In the genomic region with DNA sequence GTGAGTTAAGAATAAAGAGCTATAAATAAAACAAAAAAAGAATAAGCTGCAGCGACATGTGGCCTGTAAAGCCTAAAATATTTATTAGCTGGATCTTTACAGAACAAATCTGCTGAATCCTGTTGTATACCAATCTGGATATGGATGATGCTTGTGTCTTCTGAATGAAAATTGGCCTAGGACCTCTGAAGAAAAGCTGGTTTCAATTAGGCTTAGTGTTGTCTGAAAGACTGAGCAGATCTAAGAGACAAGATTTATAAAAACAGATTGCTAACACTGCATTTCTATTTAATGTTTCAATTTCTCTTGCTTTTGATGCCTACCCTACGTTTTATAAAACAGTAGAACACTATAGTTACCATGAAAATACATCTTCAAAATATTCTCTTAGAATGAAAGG, we compare ENCODE assay signal across 1 cellular context.
TF ChIP-seq lines count a peak whose summit lies in the region.

No MANE protein-coding gene starts in this region.

TF ChIP-seq in SK-N-SH, 30 proteins besides CTCF, POLR2A, EP300 and RAD21:
- TF ChIP-seq TCF12 (IDR thresholded peaks at IDR 0.05) (peak; percentile 58), POLR2AphosphoS5 (IDR thresholded peaks at IDR 0.05; ENCODE audit: low read depth, low read length) (peak; percentile 17; the same call in 1 of the 2 replicates), GATA2 (CRISPR knock-in tag; IDR thresholded peaks at IDR 0.05) (peak; percentile 47; the same call in 1 of the 2 replicates)
- TF ChIP-seq, protein P1, sequence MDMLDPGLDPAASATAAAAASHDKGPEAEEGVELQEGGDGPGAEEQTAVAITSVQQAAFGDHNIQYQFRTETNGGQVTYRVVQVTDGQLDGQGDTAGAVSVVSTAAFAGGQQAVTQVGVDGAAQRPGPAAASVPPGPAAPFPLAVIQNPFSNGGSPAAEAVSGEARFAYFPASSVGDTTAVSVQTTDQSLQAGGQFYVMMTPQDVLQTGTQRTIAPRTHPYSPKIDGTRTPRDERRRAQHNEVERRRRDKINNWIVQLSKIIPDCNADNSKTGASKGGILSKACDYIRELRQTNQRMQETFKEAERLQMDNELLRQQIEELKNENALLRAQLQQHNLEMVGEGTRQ (IDR thresholded peaks at IDR 0.05; ENCODE audit: borderline replicate concordance, low read depth, low read length): no peak
- TF ChIP-seq, protein P2, sequence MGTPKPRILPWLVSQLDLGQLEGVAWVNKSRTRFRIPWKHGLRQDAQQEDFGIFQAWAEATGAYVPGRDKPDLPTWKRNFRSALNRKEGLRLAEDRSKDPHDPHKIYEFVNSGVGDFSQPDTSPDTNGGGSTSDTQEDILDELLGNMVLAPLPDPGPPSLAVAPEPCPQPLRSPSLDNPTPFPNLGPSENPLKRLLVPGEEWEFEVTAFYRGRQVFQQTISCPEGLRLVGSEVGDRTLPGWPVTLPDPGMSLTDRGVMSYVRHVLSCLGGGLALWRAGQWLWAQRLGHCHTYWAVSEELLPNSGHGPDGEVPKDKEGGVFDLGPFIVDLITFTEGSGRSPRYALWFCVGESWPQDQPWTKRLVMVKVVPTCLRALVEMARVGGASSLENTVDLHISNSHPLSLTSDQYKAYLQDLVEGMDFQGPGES (IDR thresholded peaks at IDR 0.05; ENCODE audit: low read depth, low read length): no peak
- TF ChIP-seq, protein P3, sequence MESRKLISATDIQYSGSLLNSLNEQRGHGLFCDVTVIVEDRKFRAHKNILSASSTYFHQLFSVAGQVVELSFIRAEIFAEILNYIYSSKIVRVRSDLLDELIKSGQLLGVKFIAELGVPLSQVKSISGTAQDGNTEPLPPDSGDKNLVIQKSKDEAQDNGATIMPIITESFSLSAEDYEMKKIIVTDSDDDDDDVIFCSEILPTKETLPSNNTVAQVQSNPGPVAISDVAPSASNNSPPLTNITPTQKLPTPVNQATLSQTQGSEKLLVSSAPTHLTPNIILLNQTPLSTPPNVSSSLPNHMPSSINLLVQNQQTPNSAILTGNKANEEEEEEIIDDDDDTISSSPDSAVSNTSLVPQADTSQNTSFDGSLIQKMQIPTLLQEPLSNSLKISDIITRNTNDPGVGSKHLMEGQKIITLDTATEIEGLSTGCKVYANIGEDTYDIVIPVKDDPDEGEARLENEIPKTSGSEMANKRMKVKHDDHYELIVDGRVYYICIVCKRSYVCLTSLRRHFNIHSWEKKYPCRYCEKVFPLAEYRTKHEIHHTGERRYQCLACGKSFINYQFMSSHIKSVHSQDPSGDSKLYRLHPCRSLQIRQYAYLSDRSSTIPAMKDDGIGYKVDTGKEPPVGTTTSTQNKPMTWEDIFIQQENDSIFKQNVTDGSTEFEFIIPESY (IDR thresholded peaks at IDR 0.05; ENCODE audit: borderline replicate concordance, low read depth): no peak
